In the genomic region with DNA sequence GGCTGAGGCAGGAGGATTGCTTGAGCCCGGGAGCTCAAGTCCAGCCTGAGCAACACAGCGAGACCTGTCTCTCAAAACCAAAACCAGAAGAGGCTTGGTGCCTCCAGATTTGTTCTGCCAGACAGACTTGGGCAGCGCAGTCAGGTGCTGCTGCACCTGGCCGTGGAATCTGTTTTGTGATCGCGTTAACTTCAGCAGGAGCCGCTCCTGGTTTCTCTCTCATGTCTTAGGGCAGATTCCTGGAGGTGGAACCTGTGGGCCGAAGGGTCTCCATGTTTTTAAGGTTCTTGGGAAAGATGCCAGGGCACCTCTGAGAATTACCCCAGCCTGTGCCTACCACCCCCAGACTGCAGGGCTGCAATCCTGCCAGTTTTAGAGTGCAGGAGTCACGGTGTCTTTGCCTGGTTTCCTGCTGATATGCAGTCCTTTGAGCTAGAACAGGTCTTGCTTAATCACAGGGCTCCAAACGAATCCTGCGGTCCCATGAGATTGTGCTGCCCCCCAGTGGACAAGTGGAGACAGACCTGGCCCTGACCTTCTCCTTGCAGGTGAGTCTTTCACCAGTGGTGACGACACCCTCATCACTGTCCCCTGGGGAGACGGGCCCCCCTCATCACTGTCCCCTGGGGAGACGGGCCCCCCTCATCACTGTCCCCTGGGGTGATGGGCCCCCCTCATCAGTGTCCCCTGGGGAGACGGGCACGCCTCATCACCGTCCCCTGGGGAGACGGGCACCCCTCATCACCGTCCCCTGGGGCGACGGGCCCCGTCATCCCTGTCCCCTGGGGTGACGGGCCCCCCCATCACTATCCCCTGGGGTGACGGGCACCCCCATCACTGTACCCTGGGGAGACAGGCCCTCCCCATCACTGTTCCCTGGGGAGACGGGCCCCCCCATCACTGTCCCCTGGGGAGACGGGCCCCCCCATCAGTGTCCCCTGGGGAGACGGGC, we compare ENCODE assay signal across 1 cellular context.
TF ChIP-seq lines count a peak whose summit lies in the region.

No MANE protein-coding gene starts in this region.

TF ChIP-seq in HepG2, 621 proteins besides CTCF, POLR2A, EP300 and RAD21 (continued from another document and continues in another):
- TF ChIP-seq, protein P1, sequence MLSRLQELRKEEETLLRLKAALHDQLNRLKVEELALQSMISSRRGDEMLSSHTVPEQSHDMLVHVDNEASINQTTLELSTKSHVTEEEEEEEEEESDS (CRISPR knock-in tag; IDR thresholded peaks at IDR 0.05; ENCODE audit: borderline replicate concordance), result no peak
- TF ChIP-seq SNAI1 (CRISPR knock-in tag; IDR thresholded peaks at IDR 0.05; ENCODE audit: borderline replicate concordance) (no peak), ZNF136 (CRISPR knock-in tag; IDR thresholded peaks at IDR 0.05; ENCODE audit: low read depth) (no peak), ELF4 (CRISPR knock-in tag; IDR thresholded peaks at IDR 0.05; ENCODE audit: borderline replicate concordance) (no peak), SOX5 (CRISPR knock-in tag; IDR thresholded peaks at IDR 0.05; ENCODE audit: borderline replicate concordance) (no peak), TGIF2 (CRISPR knock-in tag; IDR thresholded peaks at IDR 0.05) (0 out of 2 replicates have a peak, but pooled peaks have one; percentile 24), ZNF839 (CRISPR knock-in tag; IDR thresholded peaks at IDR 0.05; ENCODE audit: borderline replicate concordance) (no peak), TCF7L2 (IDR thresholded peaks at IDR 0.05; ENCODE audit: low read depth, low read length) (no peak), CAMTA2 (CRISPR knock-in tag; IDR thresholded peaks at IDR 0.05; ENCODE audit: borderline replicate concordance) (no peak), ZKSCAN8 (CRISPR knock-in tag; IDR thresholded peaks at IDR 0.05; ENCODE audit: borderline replicate concordance) (no peak), ZNF547 (CRISPR knock-in tag; IDR thresholded peaks at IDR 0.05) (no peak), SALL2 (CRISPR knock-in tag; IDR thresholded peaks at IDR 0.05) (no peak), THAP11 (CRISPR knock-in tag; IDR thresholded peaks at IDR 0.05) (0 out of 2 replicates have a peak, but pooled peaks have one; percentile 28), ZNF558 (CRISPR knock-in tag; IDR thresholded peaks at IDR 0.05; ENCODE audit: borderline replicate concordance) (no peak), NCOA5 (CRISPR knock-in tag; IDR thresholded peaks at IDR 0.05) (no peak), ZNF446 (CRISPR knock-in tag; IDR thresholded peaks at IDR 0.05) (no peak), GATAD2A (CRISPR knock-in tag; IDR thresholded peaks at IDR 0.05) (peak; percentile 25; the same call in 1 of the 2 replicates), ZNF44 (CRISPR knock-in tag; IDR thresholded peaks at IDR 0.05) (no peak), ZNF841 (CRISPR knock-in tag; IDR thresholded peaks at IDR 0.05; ENCODE audit: borderline replicate concordance) (no peak), KLF15 (CRISPR knock-in tag; IDR thresholded peaks at IDR 0.05; ENCODE audit: borderline replicate concordance) (no peak), REL (CRISPR knock-in tag; conservative IDR thresholded peaks at IDR 0.05) (no peak), ZSCAN12 (CRISPR knock-in tag; IDR thresholded peaks at IDR 0.05) (no peak), CREB1 (IDR thresholded peaks at IDR 0.05) (0 out of 2 replicates have a peak, but pooled peaks have one; percentile 35), CREB1 (CRISPR knock-in tag; IDR thresholded peaks at IDR 0.05) (no peak), MXD4 (CRISPR knock-in tag; IDR thresholded peaks at IDR 0.05) (no peak), SSRP1 (CRISPR knock-in tag; IDR thresholded peaks at IDR 0.05) (no peak), ZNF782 (CRISPR knock-in tag; IDR thresholded peaks at IDR 0.05; ENCODE audit: borderline replicate concordance) (no peak), ZSCAN20 (CRISPR knock-in tag; IDR thresholded peaks at IDR 0.05; ENCODE audit: borderline replicate concordance) (no peak), RCOR2 (CRISPR knock-in tag; IDR thresholded peaks at IDR 0.05) (no peak), ZNF775 (CRISPR knock-in tag; IDR thresholded peaks at IDR 0.05; ENCODE audit: borderline replicate concordance) (no peak), SMC3 (IDR thresholded peaks at IDR 0.05; ENCODE audit: low read length) (peak; percentile 95), GATAD1 (CRISPR knock-in tag; IDR thresholded peaks at IDR 0.05) (no peak), ZNF451 (CRISPR knock-in tag; IDR thresholded peaks at IDR 0.05) (0 out of 2 replicates have a peak, but pooled peaks have one; percentile 53), CBFB (CRISPR knock-in tag; IDR thresholded peaks at IDR 0.05) (no peak), ZBTB7A (CRISPR knock-in tag; IDR thresholded peaks at IDR 0.05) (no peak), ARNT2 (CRISPR knock-in tag; IDR thresholded peaks at IDR 0.05; ENCODE audit: low read depth) (no peak)
- TF ChIP-seq, protein P2, sequence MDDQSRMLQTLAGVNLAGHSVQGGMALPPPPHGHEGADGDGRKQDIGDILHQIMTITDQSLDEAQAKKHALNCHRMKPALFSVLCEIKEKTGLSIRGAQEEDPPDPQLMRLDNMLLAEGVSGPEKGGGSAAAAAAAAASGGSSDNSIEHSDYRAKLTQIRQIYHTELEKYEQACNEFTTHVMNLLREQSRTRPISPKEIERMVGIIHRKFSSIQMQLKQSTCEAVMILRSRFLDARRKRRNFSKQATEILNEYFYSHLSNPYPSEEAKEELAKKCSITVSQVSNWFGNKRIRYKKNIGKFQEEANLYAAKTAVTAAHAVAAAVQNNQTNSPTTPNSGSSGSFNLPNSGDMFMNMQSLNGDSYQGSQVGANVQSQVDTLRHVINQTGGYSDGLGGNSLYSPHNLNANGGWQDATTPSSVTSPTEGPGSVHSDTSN (CRISPR knock-in tag; IDR thresholded peaks at IDR 0.05; ENCODE audit: borderline replicate concordance), result no peak
- TF ChIP-seq, protein P3, sequence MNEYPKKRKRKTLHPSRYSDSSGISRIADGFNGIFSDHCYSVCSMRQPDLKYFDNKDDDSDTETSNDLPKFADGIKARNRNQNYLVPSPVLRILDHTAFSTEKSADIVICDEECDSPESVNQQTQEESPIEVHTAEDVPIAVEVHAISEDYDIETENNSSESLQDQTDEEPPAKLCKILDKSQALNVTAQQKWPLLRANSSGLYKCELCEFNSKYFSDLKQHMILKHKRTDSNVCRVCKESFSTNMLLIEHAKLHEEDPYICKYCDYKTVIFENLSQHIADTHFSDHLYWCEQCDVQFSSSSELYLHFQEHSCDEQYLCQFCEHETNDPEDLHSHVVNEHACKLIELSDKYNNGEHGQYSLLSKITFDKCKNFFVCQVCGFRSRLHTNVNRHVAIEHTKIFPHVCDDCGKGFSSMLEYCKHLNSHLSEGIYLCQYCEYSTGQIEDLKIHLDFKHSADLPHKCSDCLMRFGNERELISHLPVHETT (CRISPR knock-in tag; conservative IDR thresholded peaks at IDR 0.05), result no peak
- TF ChIP-seq, protein P4, sequence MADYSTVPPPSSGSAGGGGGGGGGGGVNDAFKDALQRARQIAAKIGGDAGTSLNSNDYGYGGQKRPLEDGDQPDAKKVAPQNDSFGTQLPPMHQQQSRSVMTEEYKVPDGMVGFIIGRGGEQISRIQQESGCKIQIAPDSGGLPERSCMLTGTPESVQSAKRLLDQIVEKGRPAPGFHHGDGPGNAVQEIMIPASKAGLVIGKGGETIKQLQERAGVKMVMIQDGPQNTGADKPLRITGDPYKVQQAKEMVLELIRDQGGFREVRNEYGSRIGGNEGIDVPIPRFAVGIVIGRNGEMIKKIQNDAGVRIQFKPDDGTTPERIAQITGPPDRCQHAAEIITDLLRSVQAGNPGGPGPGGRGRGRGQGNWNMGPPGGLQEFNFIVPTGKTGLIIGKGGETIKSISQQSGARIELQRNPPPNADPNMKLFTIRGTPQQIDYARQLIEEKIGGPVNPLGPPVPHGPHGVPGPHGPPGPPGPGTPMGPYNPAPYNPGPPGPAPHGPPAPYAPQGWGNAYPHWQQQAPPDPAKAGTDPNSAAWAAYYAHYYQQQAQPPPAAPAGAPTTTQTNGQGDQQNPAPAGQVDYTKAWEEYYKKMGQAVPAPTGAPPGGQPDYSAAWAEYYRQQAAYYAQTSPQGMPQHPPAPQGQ (CRISPR knock-in tag; IDR thresholded peaks at IDR 0.05; ENCODE audit: borderline replicate concordance), result no peak
- TF ChIP-seq, protein P5, sequence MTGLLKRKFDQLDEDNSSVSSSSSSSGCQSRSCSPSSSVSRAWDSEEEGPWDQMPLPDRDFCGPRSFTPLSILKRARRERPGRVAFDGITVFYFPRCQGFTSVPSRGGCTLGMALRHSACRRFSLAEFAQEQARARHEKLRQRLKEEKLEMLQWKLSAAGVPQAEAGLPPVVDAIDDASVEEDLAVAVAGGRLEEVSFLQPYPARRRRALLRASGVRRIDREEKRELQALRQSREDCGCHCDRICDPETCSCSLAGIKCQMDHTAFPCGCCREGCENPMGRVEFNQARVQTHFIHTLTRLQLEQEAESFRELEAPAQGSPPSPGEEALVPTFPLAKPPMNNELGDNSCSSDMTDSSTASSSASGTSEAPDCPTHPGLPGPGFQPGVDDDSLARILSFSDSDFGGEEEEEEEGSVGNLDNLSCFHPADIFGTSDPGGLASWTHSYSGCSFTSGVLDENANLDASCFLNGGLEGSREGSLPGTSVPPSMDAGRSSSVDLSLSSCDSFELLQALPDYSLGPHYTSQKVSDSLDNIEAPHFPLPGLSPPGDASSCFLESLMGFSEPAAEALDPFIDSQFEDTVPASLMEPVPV (CRISPR knock-in tag; IDR thresholded peaks at IDR 0.05), result no peak
- TF ChIP-seq, protein P6, sequence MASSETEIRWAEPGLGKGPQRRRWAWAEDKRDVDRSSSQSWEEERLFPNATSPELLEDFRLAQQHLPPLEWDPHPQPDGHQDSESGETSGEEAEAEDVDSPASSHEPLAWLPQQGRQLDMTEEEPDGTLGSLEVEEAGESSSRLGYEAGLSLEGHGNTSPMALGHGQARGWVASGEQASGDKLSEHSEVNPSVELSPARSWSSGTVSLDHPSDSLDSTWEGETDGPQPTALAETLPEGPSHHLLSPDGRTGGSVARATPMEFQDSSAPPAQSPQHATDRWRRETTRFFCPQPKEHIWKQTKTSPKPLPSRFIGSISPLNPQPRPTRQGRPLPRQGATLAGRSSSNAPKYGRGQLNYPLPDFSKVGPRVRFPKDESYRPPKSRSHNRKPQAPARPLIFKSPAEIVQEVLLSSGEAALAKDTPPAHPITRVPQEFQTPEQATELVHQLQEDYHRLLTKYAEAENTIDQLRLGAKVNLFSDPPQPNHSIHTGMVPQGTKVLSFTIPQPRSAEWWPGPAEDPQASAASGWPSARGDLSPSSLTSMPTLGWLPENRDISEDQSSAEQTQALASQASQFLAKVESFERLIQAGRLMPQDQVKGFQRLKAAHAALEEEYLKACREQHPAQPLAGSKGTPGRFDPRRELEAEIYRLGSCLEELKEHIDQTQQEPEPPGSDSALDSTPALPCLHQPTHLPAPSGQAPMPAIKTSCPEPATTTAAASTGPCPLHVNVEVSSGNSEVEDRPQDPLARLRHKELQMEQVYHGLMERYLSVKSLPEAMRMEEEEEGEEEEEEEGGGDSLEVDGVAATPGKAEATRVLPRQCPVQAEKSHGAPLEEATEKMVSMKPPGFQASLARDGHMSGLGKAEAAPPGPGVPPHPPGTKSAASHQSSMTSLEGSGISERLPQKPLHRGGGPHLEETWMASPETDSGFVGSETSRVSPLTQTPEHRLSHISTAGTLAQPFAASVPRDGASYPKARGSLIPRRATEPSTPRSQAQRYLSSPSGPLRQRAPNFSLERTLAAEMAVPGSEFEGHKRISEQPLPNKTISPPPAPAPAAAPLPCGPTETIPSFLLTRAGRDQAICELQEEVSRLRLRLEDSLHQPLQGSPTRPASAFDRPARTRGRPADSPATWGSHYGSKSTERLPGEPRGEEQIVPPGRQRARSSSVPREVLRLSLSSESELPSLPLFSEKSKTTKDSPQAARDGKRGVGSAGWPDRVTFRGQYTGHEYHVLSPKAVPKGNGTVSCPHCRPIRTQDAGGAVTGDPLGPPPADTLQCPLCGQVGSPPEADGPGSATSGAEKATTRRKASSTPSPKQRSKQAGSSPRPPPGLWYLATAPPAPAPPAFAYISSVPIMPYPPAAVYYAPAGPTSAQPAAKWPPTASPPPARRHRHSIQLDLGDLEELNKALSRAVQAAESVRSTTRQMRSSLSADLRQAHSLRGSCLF (CRISPR knock-in tag; IDR thresholded peaks at IDR 0.05; ENCODE audit: borderline replicate concordance), result no peak
- TF ChIP-seq, protein P7, sequence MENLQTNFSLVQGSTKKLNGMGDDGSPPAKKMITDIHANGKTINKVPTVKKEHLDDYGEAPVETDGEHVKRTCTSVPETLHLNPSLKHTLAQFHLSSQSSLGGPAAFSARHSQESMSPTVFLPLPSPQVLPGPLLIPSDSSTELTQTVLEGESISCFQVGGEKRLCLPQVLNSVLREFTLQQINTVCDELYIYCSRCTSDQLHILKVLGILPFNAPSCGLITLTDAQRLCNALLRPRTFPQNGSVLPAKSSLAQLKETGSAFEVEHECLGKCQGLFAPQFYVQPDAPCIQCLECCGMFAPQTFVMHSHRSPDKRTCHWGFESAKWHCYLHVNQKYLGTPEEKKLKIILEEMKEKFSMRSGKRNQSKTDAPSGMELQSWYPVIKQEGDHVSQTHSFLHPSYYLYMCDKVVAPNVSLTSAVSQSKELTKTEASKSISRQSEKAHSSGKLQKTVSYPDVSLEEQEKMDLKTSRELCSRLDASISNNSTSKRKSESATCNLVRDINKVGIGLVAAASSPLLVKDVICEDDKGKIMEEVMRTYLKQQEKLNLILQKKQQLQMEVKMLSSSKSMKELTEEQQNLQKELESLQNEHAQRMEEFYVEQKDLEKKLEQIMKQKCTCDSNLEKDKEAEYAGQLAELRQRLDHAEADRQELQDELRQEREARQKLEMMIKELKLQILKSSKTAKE (CRISPR knock-in tag; IDR thresholded peaks at IDR 0.05; ENCODE audit: borderline replicate concordance), result no peak
- TF ChIP-seq, protein P8, sequence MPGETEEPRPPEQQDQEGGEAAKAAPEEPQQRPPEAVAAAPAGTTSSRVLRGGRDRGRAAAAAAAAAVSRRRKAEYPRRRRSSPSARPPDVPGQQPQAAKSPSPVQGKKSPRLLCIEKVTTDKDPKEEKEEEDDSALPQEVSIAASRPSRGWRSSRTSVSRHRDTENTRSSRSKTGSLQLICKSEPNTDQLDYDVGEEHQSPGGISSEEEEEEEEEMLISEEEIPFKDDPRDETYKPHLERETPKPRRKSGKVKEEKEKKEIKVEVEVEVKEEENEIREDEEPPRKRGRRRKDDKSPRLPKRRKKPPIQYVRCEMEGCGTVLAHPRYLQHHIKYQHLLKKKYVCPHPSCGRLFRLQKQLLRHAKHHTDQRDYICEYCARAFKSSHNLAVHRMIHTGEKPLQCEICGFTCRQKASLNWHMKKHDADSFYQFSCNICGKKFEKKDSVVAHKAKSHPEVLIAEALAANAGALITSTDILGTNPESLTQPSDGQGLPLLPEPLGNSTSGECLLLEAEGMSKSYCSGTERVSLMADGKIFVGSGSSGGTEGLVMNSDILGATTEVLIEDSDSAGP (CRISPR knock-in tag; IDR thresholded peaks at IDR 0.05; ENCODE audit: borderline replicate concordance), result peak; percentile 38; the same call in 1 of the 2 replicates
- TF ChIP-seq, protein P9, sequence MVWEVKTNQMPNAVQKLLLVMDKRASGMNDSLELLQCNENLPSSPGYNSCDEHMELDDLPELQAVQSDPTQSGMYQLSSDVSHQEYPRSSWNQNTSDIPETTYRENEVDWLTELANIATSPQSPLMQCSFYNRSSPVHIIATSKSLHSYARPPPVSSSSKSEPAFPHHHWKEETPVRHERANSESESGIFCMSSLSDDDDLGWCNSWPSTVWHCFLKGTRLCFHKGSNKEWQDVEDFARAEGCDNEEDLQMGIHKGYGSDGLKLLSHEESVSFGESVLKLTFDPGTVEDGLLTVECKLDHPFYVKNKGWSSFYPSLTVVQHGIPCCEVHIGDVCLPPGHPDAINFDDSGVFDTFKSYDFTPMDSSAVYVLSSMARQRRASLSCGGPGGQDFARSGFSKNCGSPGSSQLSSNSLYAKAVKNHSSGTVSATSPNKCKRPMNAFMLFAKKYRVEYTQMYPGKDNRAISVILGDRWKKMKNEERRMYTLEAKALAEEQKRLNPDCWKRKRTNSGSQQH (CRISPR knock-in tag; IDR thresholded peaks at IDR 0.05; ENCODE audit: low read depth), result peak; percentile 64; the same call in 1 of the 2 replicates
